In the genomic region with DNA sequence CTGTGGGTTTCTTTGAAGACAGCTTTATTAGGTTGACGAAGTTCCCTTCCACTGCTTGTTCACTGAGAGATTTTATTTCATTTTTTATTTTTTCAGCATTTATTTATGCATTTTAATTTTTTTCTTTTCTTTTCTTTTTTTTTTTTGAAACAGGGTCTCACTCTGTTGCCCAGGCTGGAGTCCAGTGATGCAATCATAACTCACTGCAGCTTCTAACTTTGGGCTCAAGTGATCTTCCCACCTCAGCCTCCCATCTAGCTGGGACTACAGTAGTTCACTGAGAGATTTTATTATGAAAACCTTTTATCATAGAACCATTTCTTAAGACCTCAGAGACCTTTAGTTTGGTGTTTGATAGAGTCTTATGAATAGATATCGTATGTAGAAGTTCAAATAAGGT, we compare ENCODE assay signal across 34 cellular contexts. TPM values are rescaled to one million over a fixed set of nuclear protein-coding genes. Genes with fewer than 3 reads are reported as not detected.
A peak's percentile ranks its signal among the peaks of the same experiment; 100 is the strongest.
DNase-seq lines count a peak whose midpoint lies in the region; ATAC-seq, FAIRE-seq and TF ChIP-seq lines count a peak whose summit lies in the region.
"Had no signal": no experiment of that assay in that cellular context is flagged by ENCODE, and none has a peak within 500 bp of the region (broad histone marks: within the 10 kb centered on the region; RNA-seq: fewer than 3 reads in every experiment).

No MANE protein-coding gene starts in this region.

- intact Hi-C loops in HepG2 (cut with micrococcal nuclease; ENCODE audit: unreplicated experiment): no loop called here
- intact Hi-C loops in right lobe of liver (cut with DNase I): no loop called here
- intact Hi-C loops in CD8-positive, alpha-beta T cell (cut with DNase I, micrococcal nuclease): no loop called here

- in situ Hi-C loops in HepG2 (cut with HindIII; ENCODE audit: extremely low pct_ligation_motif_present, low pct_unique_long_range_greater_than_20kb): no loop called here

- no peak for ATAC-seq in HepG2
- ATAC-seq in right lobe of liver: no peak
- ATAC-seq in CD8-positive, alpha-beta T cell: no peak
- ATAC-seq: A549 had no signal

- no peak for DNase-seq in HepG2 (ENCODE audit: low spot score)
- DNase-seq in right lobe of liver: no peak
- no peak for DNase-seq in CD8-positive, alpha-beta T cell
- no peak for DNase-seq in adipocyte (ENCODE audit: low read depth)
- no peak for DNase-seq in medulla oblongata (ENCODE audit: extremely low spot score)
- DNase-seq in cerebellum (ENCODE audit: low spot score): no peak
- DNase-seq: 8988T; ACHN; AML-193; BE2C; C1 segment of cervical spinal cord; Caco-2; Calu3; CD4-positive, alpha-beta memory T cell; CD4-positive, alpha-beta T cell; CD4-positive, CD25-positive, alpha-beta regulatory T cell; CD8-positive, alpha-beta memory T cell; COR-L47; DMS 273 treated with DMSO at 0.1 percent for 48 hours; DMS153; DMS53; DMS79; DMS79 treated with DMSO at 0.1 percent for 48 hours; DND-41; EL had no signal

- TF ChIP-seq CTCF in HepG2 (CRISPR knock-in tag; IDR thresholded peaks at IDR 0.05) (no peak), right lobe of liver (IDR thresholded peaks at IDR 0.05) (no peak)
- no peak for TF ChIP-seq CTCF in CD8-positive, alpha-beta T cell (IDR thresholded peaks at IDR 0.05)

- no peak for FAIRE-seq in HepG2 (lab: Jason Lieb, UNC)
- FAIRE-seq: A204.1, A549, D721Med had no signal

- CTCF ChIA-PET in HepG2 (lab: Yijun Ruan, JAX; ENCODE audit: low intra/inter-chr PET ratio, low total read pairs): no interaction called here
- CTCF ChIA-PET in CD8-positive, alpha-beta T cell (lab: Charles Lee): no interaction called here

- H3K36me3 ChIP-seq in HepG2 (replicated peaks in 1 of 2; ENCODE audit: control insufficient read depth in 1 of 2, insufficient read depth in 2 of 2, low read length in 2 of 2) (no peaks in the 10 kb centered on the region), right lobe of liver (no peaks in the 10 kb centered on the region), adipocyte (ENCODE audit: control insufficient read depth, insufficient read depth, low read length, severe bottlenecking) (peaks cover 52% of the 10 kb centered on the region)
- no peaks in the 10 kb centered on the region for H3K36me3 ChIP-seq in CD8-positive, alpha-beta T cell (ENCODE audit: insufficient read depth, low read length)
- H3K36me3 ChIP-seq: BE2C had no signal

- no peak overlapping the region for H3K4me2 ChIP-seq in HepG2 (ENCODE audit: low read depth, low read length)
- H3K4me2 ChIP-seq: A549; BLaER1; BLaER1 treated with 17β-estradiol and CSF1 and Interleukin-3, amounts not matched to agents 10 nM and 100 nM had no signal

- no peak overlapping the region for H3K4me3 Mint-ChIP-seq in CD8-positive, alpha-beta T cell
- H3K4me3 Mint-ChIP-seq: B cell; CD14-positive monocyte; CD4-positive, alpha-beta memory T cell; CD4-positive, alpha-beta T cell; CD4-positive, CD25-positive, alpha-beta regulatory T cell; CD8-positive, alpha-beta memory T cell had no signal

- TF ChIP-seq EP300 in HepG2 (IDR thresholded peaks at IDR 0.05; ENCODE audit: low read depth in 2 of 2, low read length in 2 of 2) (no peak), HepG2 (CRISPR knock-in tag; IDR thresholded peaks at IDR 0.05; ENCODE audit: borderline replicate concordance) (no peak)

- no peaks in the 10 kb centered on the region; a peak in 1 of 5 replicates for H3K27me3 ChIP-seq in HepG2 (ENCODE audit: control insufficient read depth in 1 of 2, insufficient read depth in 2 of 2, low read length in 2 of 2)
- H3K27me3 ChIP-seq in right lobe of liver: no peaks in the 10 kb centered on the region
- no peaks in the 10 kb centered on the region for H3K27me3 ChIP-seq in CD8-positive, alpha-beta T cell (ENCODE audit: insufficient read depth, low read length)
- H3K27me3 ChIP-seq in adipocyte (replicated peaks; ENCODE audit: control insufficient read depth, insufficient read depth, low read length): no peaks in the 10 kb centered on the region
- H3K27me3 ChIP-seq: BE2C; BLaER1; BLaER1 treated with 17β-estradiol and CSF1 and Interleukin-3, amounts not matched to agents 10 nM and 100 nM had no signal

- TF ChIP-seq RAD21 in HepG2 (CRISPR knock-in tag; IDR thresholded peaks at IDR 0.05): no peak

- no TSS peak for BruUV-seq in HepG2 (replicated peaks; lab: Mats Ljungman, UMichigan)

- H3K4me1 Mint-ChIP-seq in CD8-positive, alpha-beta T cell (ENCODE audit: low read depth): no peaks in the 10 kb centered on the region
- H3K4me1 Mint-ChIP-seq: B cell; CD14-positive monocyte; CD4-positive, alpha-beta memory T cell; CD4-positive, CD25-positive, alpha-beta regulatory T cell; CD8-positive, alpha-beta memory T cell had no signal

- H3K9ac ChIP-seq in HepG2 (ENCODE audit: insufficient read depth, low read depth, low read length): no peak overlapping the region
- no peak overlapping the region for H3K9ac ChIP-seq in adipocyte (ENCODE audit: low read length)
- H3K9ac ChIP-seq: BLaER1; BLaER1 treated with 17β-estradiol and CSF1 and Interleukin-3, amounts not matched to agents 10 nM and 100 nM had no signal

- 43% methylated on average over 2 of the region's 2 CpGs for WGBS in HepG2 (ENCODE audit: low lambda C conversion rate)
- WGBS in right lobe of liver (ENCODE audit: insufficient coverage, low coverage, low lambda C conversion rate, missing lambda C conversion rate): 96% methylated on average over 2 of the region's 2 CpGs

- H3K9me3 Mint-ChIP-seq in CD8-positive, alpha-beta T cell: peaks cover 41% of the 10 kb centered on the region
- H3K9me3 Mint-ChIP-seq: CD4-positive, alpha-beta T cell had no signal

- H3K27me3 Mint-ChIP-seq in CD8-positive, alpha-beta T cell (ENCODE audit: low read depth): no peaks in the 10 kb centered on the region
- H3K27me3 Mint-ChIP-seq: B cell; CD4-positive, alpha-beta memory T cell; CD4-positive, alpha-beta T cell; CD4-positive, CD25-positive, alpha-beta regulatory T cell; CD8-positive, alpha-beta memory T cell had no signal

- H3K4me3 ChIP-seq in HepG2 (replicated peaks in 1 of 3; ENCODE audit: insufficient read depth in 1 of 3, low read depth in 2 of 3, low read length in 3 of 3) (no peak overlapping the region), right lobe of liver (no peak overlapping the region), adipocyte (ENCODE audit: low read length) (peak overlapping the region; percentile 54)
- peak overlapping the region; percentile 26 for H3K4me3 ChIP-seq in CD8-positive, alpha-beta T cell (ENCODE audit: low read depth, low read length)
- H3K4me3 ChIP-seq: A549; BLaER1; BLaER1 treated with 17β-estradiol and CSF1 and Interleukin-3, amounts not matched to agents 10 nM and 100 nM had no signal

- POLR2A ChIA-PET in HepG2 (lab: Yijun Ruan, JAX): no interaction called here
- POLR2A ChIA-PET in CD8-positive, alpha-beta T cell (lab: Charles Lee): no interaction called here

- H3K4me1 ChIP-seq in HepG2 (ENCODE audit: insufficient read depth, low read length): peaks cover 21% of the 10 kb centered on the region
- H3K4me1 ChIP-seq in right lobe of liver: no peaks in the 10 kb centered on the region
- H3K4me1 ChIP-seq in CD8-positive, alpha-beta T cell (ENCODE audit: insufficient read depth, low read length): no peaks in the 10 kb centered on the region
- no peaks in the 10 kb centered on the region for H3K4me1 ChIP-seq in adipocyte (ENCODE audit: control insufficient read depth, insufficient read depth, low read length)
- H3K4me1 ChIP-seq: A549; BE2C; BLaER1; BLaER1 treated with 17β-estradiol and CSF1 and Interleukin-3, amounts not matched to agents 10 nM and 100 nM; Caco-2 had no signal

- H3K27ac ChIP-seq in HepG2 (ENCODE audit: extremely low read length, insufficient read depth, low read length): no peak overlapping the region
- H3K27ac ChIP-seq in right lobe of liver: no peak overlapping the region
- no peak overlapping the region for H3K27ac ChIP-seq in CD8-positive, alpha-beta T cell (ENCODE audit: low read depth, low read length)
- H3K27ac ChIP-seq: 22Rv1; A549; BLaER1; BLaER1 treated with 17β-estradiol and CSF1 and Interleukin-3, amounts not matched to agents 10 nM and 100 nM; C4-2B had no signal

- H3K9me3 ChIP-seq in HepG2 (ENCODE audit: low read length) (peaks cover 67% of the 10 kb centered on the region), right lobe of liver (peaks cover 0 to 33% (median 9%) of the 10 kb centered on the region in 4 donors), adipocyte (ENCODE audit: control insufficient read depth, low read length) (peaks cover 90% of the 10 kb centered on the region)
- peaks cover 50% of the 10 kb centered on the region for H3K9me3 ChIP-seq in CD8-positive, alpha-beta T cell (ENCODE audit: low read length)
- H3K9me3 ChIP-seq: Caco-2 had no signal

- no peak overlapping the region for H2AFZ ChIP-seq in HepG2 (ENCODE audit: low read length)

- peaks cover 57% of the 10 kb centered on the region for H3K36me3 Mint-ChIP-seq in CD8-positive, alpha-beta T cell

- H4K20me1 ChIP-seq in HepG2 (ENCODE audit: insufficient read depth, low read length): no peaks in the 10 kb centered on the region
- H4K20me1 ChIP-seq: BLaER1; BLaER1 treated with 17β-estradiol and CSF1 and Interleukin-3, amounts not matched to agents 10 nM and 100 nM had no signal

- H3K27ac Mint-ChIP-seq in CD8-positive, alpha-beta T cell: no peak overlapping the region
- H3K27ac Mint-ChIP-seq: B cell; CD14-positive monocyte; CD4-positive, alpha-beta memory T cell; CD4-positive, alpha-beta T cell; CD4-positive, CD25-positive, alpha-beta regulatory T cell; CD8-positive, alpha-beta memory T cell had no signal

- TF ChIP-seq POLR2A in HepG2 (IDR thresholded peaks at IDR 0.05; ENCODE audit: insufficient read depth in 1 of 2, low read depth in 2 of 2, low read length in 2 of 2): no peak
- no peak for TF ChIP-seq POLR2A in right lobe of liver (IDR thresholded peaks at IDR 0.05)

- H3K79me2 ChIP-seq in HepG2 (ENCODE audit: insufficient read depth, low read length): no peaks in the 10 kb centered on the region

RNA-seq across cellular contexts. Expression of a gene that starts 10.3 kb away (rescaled TPM):
- total RNA-seq in HepG2 (2016; rRNA removed; fragmentation: Illumina TruSeq; extraction: Trizol): 0.71 and 0.84 TPM in 2 replicates
- 0.26 and 0.61 TPM in 2 replicates for total RNA-seq in HepG2 (2016; cell fraction: cytosol; rRNA removed; fragmentation: Illumina TruSeq; extraction: Trizol; ENCODE audit: low read depth)
- total RNA-seq in HepG2 (2016; cell fraction: insoluble cytoplasmic fraction; rRNA removed; fragmentation: Illumina TruSeq; extraction: Trizol): 0.48 and 1.0 TPM in 2 replicates
- total RNA-seq in HepG2 (2016; cell fraction: membrane; rRNA removed; fragmentation: Illumina TruSeq; extraction: Trizol): 0.52 and 0.71 TPM in 2 replicates
- total RNA-seq in HepG2 (2016; cell fraction: nucleus; rRNA removed; fragmentation: Illumina TruSeq; extraction: Trizol): 1.0 and 1.1 TPM in 2 replicates
- polyA plus RNA-seq in HepG2 (2011; rRNA removed): 0.62 and 0.90 TPM in 2 replicates
- polyA plus RNA-seq in HepG2 (2011; cell fraction: cytosol; rRNA removed): 0.19 and 0.40 TPM in 2 replicates
- polyA plus RNA-seq in HepG2 (2011; cell fraction: nucleus; rRNA removed): 1.0 and 1.9 TPM in 2 replicates
- 0.75 and 1.3 TPM in 2 replicates for polyA plus RNA-seq in HepG2 (2012)
- 0.15 TPM in 1 of 2 replicates, not detected in the other for polyA plus RNA-seq in HepG2 (2016; cell fraction: cytosol; fragmentation: Illumina TruSeq; extraction: Trizol; ENCODE audit: low read depth)
- 0.62 and 1.3 TPM in 2 replicates for polyA plus RNA-seq in HepG2 (2016; cell fraction: insoluble cytoplasmic fraction; fragmentation: Illumina TruSeq; extraction: Trizol; ENCODE audit: low read depth)
- polyA plus RNA-seq in HepG2 (2016; cell fraction: membrane; fragmentation: Illumina TruSeq; extraction: Trizol; ENCODE audit: low read depth): 0.33 and 0.36 TPM in 2 replicates
- 2.0 and 3.1 TPM in 2 replicates for polyA plus RNA-seq in HepG2 (2016; cell fraction: nucleus; fragmentation: Illumina TruSeq; extraction: Trizol; ENCODE audit: insufficient read depth, low read depth)
- polyA minus RNA-seq in HepG2 (2011; rRNA and poly(A)+ RNA removed; ENCODE audit: low replicate concordance): 0.06 and 0.30 TPM in 2 replicates
- not detected in 2 replicates for polyA minus RNA-seq in HepG2 (2011; cell fraction: cytosol; rRNA and poly(A)+ RNA removed)
- 1.8 and 2.1 TPM in 2 replicates for polyA minus RNA-seq in HepG2 (2011; cell fraction: nucleus; rRNA and poly(A)+ RNA removed)
- total RNA-seq in right lobe of liver: under 1 TPM in 5 of 6 experiments, not detected in 1; 0.18 to 0.66 (median 0.61) TPM
- total RNA-seq in CD8-positive, alpha-beta T cell: under 1 TPM; 0.68 to 1.00 TPM
- 12.6 TPM for total RNA-seq in cerebellum

RNA-seq across cellular contexts. Expression of a gene that starts 28.5 kb away (rescaled TPM):
- total RNA-seq in HepG2 (2016; rRNA removed; fragmentation: Illumina TruSeq; extraction: Trizol) (9.5 and 9.8 TPM in 2 replicates), right lobe of liver (1 to 10 TPM; 1.7 to 7.8 (median 4.0) TPM), cerebellum (73.1 TPM)
- 1.5 and 2.4 TPM in 2 replicates for total RNA-seq in HepG2 (2016; cell fraction: cytosol; rRNA removed; fragmentation: Illumina TruSeq; extraction: Trizol; ENCODE audit: low read depth)
- total RNA-seq in HepG2 (2016; cell fraction: insoluble cytoplasmic fraction; rRNA removed; fragmentation: Illumina TruSeq; extraction: Trizol): 7.4 and 9.5 TPM in 2 replicates
- 4.5 and 4.8 TPM in 2 replicates for total RNA-seq in HepG2 (2016; cell fraction: membrane; rRNA removed; fragmentation: Illumina TruSeq; extraction: Trizol)
- 10.3 and 10.7 TPM in 2 replicates for total RNA-seq in HepG2 (2016; cell fraction: nucleus; rRNA removed; fragmentation: Illumina TruSeq; extraction: Trizol)
- polyA plus RNA-seq in HepG2 (2011; rRNA removed): 5.6 and 6.3 TPM in 2 replicates
- polyA plus RNA-seq in HepG2 (2011; cell fraction: cytosol; rRNA removed): 1.3 and 3.3 TPM in 2 replicates
- polyA plus RNA-seq in HepG2 (2011; cell fraction: nucleus; rRNA removed): 4.5 and 6.0 TPM in 2 replicates
- 4.8 and 7.6 TPM in 2 replicates for polyA plus RNA-seq in HepG2 (2012)
- 0.52 and 0.62 TPM in 2 replicates for polyA plus RNA-seq in HepG2 (2016; cell fraction: cytosol; fragmentation: Illumina TruSeq; extraction: Trizol; ENCODE audit: low read depth)
- polyA plus RNA-seq in HepG2 (2016; cell fraction: insoluble cytoplasmic fraction; fragmentation: Illumina TruSeq; extraction: Trizol; ENCODE audit: low read depth): 6.3 and 7.5 TPM in 2 replicates
- 1.2 and 1.3 TPM in 2 replicates for polyA plus RNA-seq in HepG2 (2016; cell fraction: membrane; fragmentation: Illumina TruSeq; extraction: Trizol; ENCODE audit: low read depth)
- 12.5 and 13.4 TPM in 2 replicates for polyA plus RNA-seq in HepG2 (2016; cell fraction: nucleus; fragmentation: Illumina TruSeq; extraction: Trizol; ENCODE audit: insufficient read depth, low read depth)
- 3.1 and 4.3 TPM in 2 replicates for polyA minus RNA-seq in HepG2 (2011; rRNA and poly(A)+ RNA removed; ENCODE audit: low replicate concordance)
- polyA minus RNA-seq in HepG2 (2011; cell fraction: cytosol; rRNA and poly(A)+ RNA removed): 2.5 and 5.9 TPM in 2 replicates
- polyA minus RNA-seq in HepG2 (2011; cell fraction: nucleus; rRNA and poly(A)+ RNA removed): 8.9 and 15.2 TPM in 2 replicates
- 1 to 10 TPM; 4.0 to 4.5 TPM for total RNA-seq in CD8-positive, alpha-beta T cell

RNA-seq across cellular contexts. Expression of a gene that starts 42.9 kb away (rescaled TPM):
- total RNA-seq in HepG2 (2016; rRNA removed; fragmentation: Illumina TruSeq; extraction: Trizol) (2.2 and 2.7 TPM in 2 replicates), right lobe of liver (1 to 10 TPM in 5 of 6 experiments, under 1 TPM in 1; 0.48 to 7.8 (median 2.3) TPM), cerebellum (13.8 TPM)
- total RNA-seq in HepG2 (2016; cell fraction: cytosol; rRNA removed; fragmentation: Illumina TruSeq; extraction: Trizol; ENCODE audit: low read depth): not detected in 2 replicates
- 1.9 and 2.6 TPM in 2 replicates for total RNA-seq in HepG2 (2016; cell fraction: insoluble cytoplasmic fraction; rRNA removed; fragmentation: Illumina TruSeq; extraction: Trizol)
- 0.76 and 1.1 TPM in 2 replicates for total RNA-seq in HepG2 (2016; cell fraction: membrane; rRNA removed; fragmentation: Illumina TruSeq; extraction: Trizol)
- total RNA-seq in HepG2 (2016; cell fraction: nucleus; rRNA removed; fragmentation: Illumina TruSeq; extraction: Trizol): 1.8 and 3.3 TPM in 2 replicates
- 0.33 and 0.77 TPM in 2 replicates for polyA plus RNA-seq in HepG2 (2011; rRNA removed)
- 0.43 and 0.46 TPM in 2 replicates for polyA plus RNA-seq in HepG2 (2011; cell fraction: cytosol; rRNA removed)
- 1.8 and 2.4 TPM in 2 replicates for polyA plus RNA-seq in HepG2 (2011; cell fraction: nucleus; rRNA removed)
- polyA plus RNA-seq in HepG2 (2012): 0.75 and 0.87 TPM in 2 replicates
- 0.25 TPM in 1 of 2 replicates, not detected in the other for polyA plus RNA-seq in HepG2 (2016; cell fraction: cytosol; fragmentation: Illumina TruSeq; extraction: Trizol; ENCODE audit: low read depth)
- polyA plus RNA-seq in HepG2 (2016; cell fraction: insoluble cytoplasmic fraction; fragmentation: Illumina TruSeq; extraction: Trizol; ENCODE audit: low read depth): 0.49 and 0.87 TPM in 2 replicates
- 0.06 and 0.07 TPM in 2 replicates for polyA plus RNA-seq in HepG2 (2016; cell fraction: membrane; fragmentation: Illumina TruSeq; extraction: Trizol; ENCODE audit: low read depth)
- 1.4 and 1.5 TPM in 2 replicates for polyA plus RNA-seq in HepG2 (2016; cell fraction: nucleus; fragmentation: Illumina TruSeq; extraction: Trizol; ENCODE audit: insufficient read depth, low read depth)
- 0.96 and 1.1 TPM in 2 replicates for polyA minus RNA-seq in HepG2 (2011; rRNA and poly(A)+ RNA removed; ENCODE audit: low replicate concordance)
- 1.6 and 2.8 TPM in 2 replicates for polyA minus RNA-seq in HepG2 (2011; cell fraction: cytosol; rRNA and poly(A)+ RNA removed)
- 4.4 and 4.5 TPM in 2 replicates for polyA minus RNA-seq in HepG2 (2011; cell fraction: nucleus; rRNA and poly(A)+ RNA removed)
- 10 to 100 TPM; 15.1 to 16.0 TPM for total RNA-seq in CD8-positive, alpha-beta T cell

Comparison
In these comparisons a context has a peak if more than half of its experiments do, and no peak if none do; other contexts are left out.
1. H3K4me3 ChIP-seq: peak in CD8-positive, alpha-beta T cell (single experiment) and adipocyte (single experiment); none in HepG2 (0 of 3) and right lobe of liver (0 of 3).